Comparison of ENCODE assay signal across 19 cellular contexts in genomic region chr6:41013473-41014153, GRCh38. TPM values are rescaled to one million over a fixed set of nuclear protein-coding genes. Genes with fewer than 3 reads are reported as not detected.
DNase-seq lines count a peak whose midpoint lies in the region; ATAC-seq, FAIRE-seq and TF ChIP-seq lines count a peak whose summit lies in the region.
"Had no signal": no experiment of that assay in that cellular context is flagged by ENCODE, and none has a peak within 500 bp of the region (broad histone marks: within the 10 kb centered on the region; RNA-seq: fewer than 3 reads in every experiment).

No MANE protein-coding gene starts in this region.

- peak; percentile 66 to 88; a peak in 5 of 6 replicates for ATAC-seq in A549

- peaks cover 6% of the 10 kb centered on the region; the same call in 1 of the 3 replicates for H3K9me3 ChIP-seq in A549
- H3K9me3 ChIP-seq in hepatocyte (ENCODE audit: low read depth), result no peaks in the 10 kb centered on the region
- H3K9me3 ChIP-seq: SK-N-SH had no signal

- no peaks in the 10 kb centered on the region for H3K4me1 Mint-ChIP-seq in activated CD4-positive, alpha-beta memory T cell treated with anti-CD3 and anti-CD28 coated beads, Interleukin-2, amount 10 ng/mL, durations not matched to agents 7 days and 5 days

- CTCF ChIA-PET in A549 (lab: Yijun Ruan, JAX), result interaction anchor here (0.6 to 2.7 kb wide), 3 partner anchors 14 to 119 kb away, joined by 3 to 12 read pairs (median 4); no protein-coding TSS in a partner anchor
- CTCF ChIA-PET in activated CD4-positive, alpha-beta memory T cell treated with anti-CD3 and anti-CD28 coated beads, Interleukin-2, amount 10 ng/mL, durations not matched to agents 7 days and 5 days (lab: Charles Lee), result interaction anchor here (0.7 kb wide), 1 partner anchor 15 kb away, joined by 4 read pairs; no protein-coding TSS in a partner anchor

- peaks cover 37% of the 10 kb centered on the region for H3K4me1 ChIP-seq in A549
- H3K4me1 ChIP-seq in hepatocyte (ENCODE audit: insufficient read depth), result no peaks in the 10 kb centered on the region

- H3K27ac ChIP-seq in A549 (peak overlapping the region; percentile 84 to 92), hepatocyte (peak overlapping the region; percentile 26)
- H3K27ac ChIP-seq: HL-60 had no signal

- POLR2A ChIA-PET in A549 (lab: Yijun Ruan, JAX), result no interaction called here
- POLR2A ChIA-PET in activated CD4-positive, alpha-beta memory T cell treated with anti-CD3 and anti-CD28 coated beads, Interleukin-2, amount 10 ng/mL, durations not matched to agents 7 days and 5 days (lab: Charles Lee), result no interaction called here

- no peaks in the 10 kb centered on the region for H3K27me3 ChIP-seq in hepatocyte

- DNase-seq in A549 (ENCODE audit: low read depth in 1 of 2, low spot score in 1 of 2) (peak; percentile 25 to 80), NCI-H446 treated with DMSO at 0.1 percent for 48 hours (lab: John Stamatoyannopoulos, UW) (peak; percentile 64), hepatocyte (ENCODE audit: low spot score) (no peak), mucosa of gallbladder (ENCODE audit: low spot score) (peak; percentile 47), OCI-M2 (lab: John Stamatoyannopoulos, UW; ENCODE audit: unreplicated experiment) (no peak), NCI-H774 (lab: John Stamatoyannopoulos, UW) (no peak)
- no peak for DNase-seq in activated CD4-positive, alpha-beta memory T cell treated with anti-CD3 and anti-CD28 coated beads, Interleukin-2, amount 10 ng/mL, durations not matched to agents 7 days and 5 days
- DNase-seq: DMS53, H9, NCI-H1417, NCI-H187 treated with DMSO at 0.1 percent for 48 hours, NCI-H510A, SHP77, SK-N-SH had no signal

- H3K4me3 ChIP-seq in A549 (no peak overlapping the region), hepatocyte (no peak overlapping the region)

- no peak overlapping the region for H3K4me3 Mint-ChIP-seq in activated CD4-positive, alpha-beta memory T cell treated with anti-CD3 and anti-CD28 coated beads, Interleukin-2, amount 10 ng/mL, durations not matched to agents 7 days and 5 days
- H3K4me3 Mint-ChIP-seq: CD14-positive monocyte, H9 had no signal

- H3K9me3 Mint-ChIP-seq in activated CD4-positive, alpha-beta memory T cell treated with anti-CD3 and anti-CD28 coated beads, Interleukin-2, amount 10 ng/mL, durations not matched to agents 7 days and 5 days, result no peaks in the 10 kb centered on the region
- H3K9me3 Mint-ChIP-seq: H9 had no signal

- no peaks in the 10 kb centered on the region for H3K79me2 ChIP-seq in hepatocyte

- no peaks in the 10 kb centered on the region for H3K36me3 Mint-ChIP-seq in activated CD4-positive, alpha-beta memory T cell treated with anti-CD3 and anti-CD28 coated beads, Interleukin-2, amount 10 ng/mL, durations not matched to agents 7 days and 5 days (ENCODE audit: low read depth)
- H3K36me3 Mint-ChIP-seq: CD14-positive monocyte had no signal

- 0 out of 5 replicates have a peak, but pooled peaks of 1 of the 2 experiments have one; percentile 17 for TF ChIP-seq RAD21 in A549 (conservative IDR thresholded peaks at IDR 0.05 in 1 of 2, IDR thresholded peaks at IDR 0.05 in 1 of 2)

- no peak overlapping the region for H2AFZ ChIP-seq in hepatocyte

- no peaks in the 10 kb centered on the region for H4K20me1 ChIP-seq in hepatocyte (ENCODE audit: insufficient read depth, poor library complexity, severe bottlenecking)

- WGBS in A549 (ENCODE audit: missing lambda C conversion rate), result 38% methylated on average over 5 of the region's 5 CpGs
- 82% methylated on average over 5 of the region's 5 CpGs for WGBS in hepatocyte (ENCODE audit: low lambda C conversion rate, missing lambda C conversion rate)

- H3K4me2 ChIP-seq in A549 (peak overlapping the region; percentile 52), hepatocyte (no peak overlapping the region)
- H3K4me2 ChIP-seq: SK-N-SH had no signal

- TF ChIP-seq CTCF in A549 (IDR thresholded peaks at IDR 0.05) (no peak), hepatocyte (IDR thresholded peaks at IDR 0.05; ENCODE audit: poor library complexity) (no peak)

- FAIRE-seq in A549 (lab: Jason Lieb, UNC), result no peak
- FAIRE-seq: HTR-8/SVneo had no signal

- peaks cover 5% of the 10 kb centered on the region for H3K27me3 Mint-ChIP-seq in activated CD4-positive, alpha-beta memory T cell treated with anti-CD3 and anti-CD28 coated beads, Interleukin-2, amount 10 ng/mL, durations not matched to agents 7 days and 5 days

- TF ChIP-seq EP300 in A549 (IDR thresholded peaks at IDR 0.05), result peak; percentile 31 to 65; a peak in 3 of 5 replicates

- H3K27ac Mint-ChIP-seq in activated CD4-positive, alpha-beta memory T cell treated with anti-CD3 and anti-CD28 coated beads, Interleukin-2, amount 10 ng/mL, durations not matched to agents 7 days and 5 days, result no peak overlapping the region
- H3K27ac Mint-ChIP-seq: H9 had no signal

- H3K36me3 ChIP-seq in hepatocyte (replicated peaks; ENCODE audit: insufficient read depth, low read depth), result no peaks in the 10 kb centered on the region

- H3K9me2 ChIP-seq in hepatocyte (replicated peaks; ENCODE audit: insufficient read depth), result no peaks in the 10 kb centered on the region
- H3K9me2 ChIP-seq: SK-N-SH had no signal

- TF ChIP-seq POLR2A in A549 (IDR thresholded peaks at IDR 0.05; ENCODE audit: low read length), result no peak

TF ChIP-seq in A549, 52 proteins besides CTCF, POLR2A, EP300 and RAD21 (continues in another document):
- TF ChIP-seq ATOH8 (CRISPR knock-in tag; IDR thresholded peaks at IDR 0.05; ENCODE audit: low read depth), result no peak
- peak in 1 of 2 experiments; percentile 55; a peak in 2 of 5 replicates for TF ChIP-seq JUN (IDR thresholded peaks at IDR 0.05)

RNA-seq across cellular contexts. Expression of gene UNC5CL, which starts 25.4 kb away (rescaled TPM):
- polyA plus RNA-seq in A549 (2011; rRNA removed) (2.2 and 2.8 TPM in 2 replicates), A549 (2017; fragmentation: RNase III; extraction: RNeasy Plus Mini Kit Qiagen cat#74134 plus additional on column Dnase treatment) (0.79 to 1.2 TPM (median 1.1 TPM) in 3 replicates), hepatocyte (37.1 and 41.3 TPM in 2 replicates)
- polyA plus RNA-seq in A549 (2012; cell fraction: cytosol; rRNA removed), result 1.2 and 1.5 TPM in 2 replicates
- 5.2 and 6.2 TPM in 2 replicates for polyA plus RNA-seq in A549 (2012; cell fraction: nucleus; rRNA removed)
- polyA minus RNA-seq in A549 (2011; rRNA and poly(A)+ RNA removed), result 1.2 and 1.3 TPM in 2 replicates
- total RNA-seq in hepatocyte (38.1 and 42.9 TPM in 2 replicates), mucosa of gallbladder (26.4 TPM)
- total RNA-seq in activated CD4-positive, alpha-beta memory T cell treated with anti-CD3 and anti-CD28 coated beads, Interleukin-2, amount 10 ng/mL, durations not matched to agents 7 days and 5 days, result 1 to 10 TPM; 1.6 to 2.3 TPM

RNA-seq across cellular contexts. Expression of gene TSPO2, which starts 28.7 kb away (rescaled TPM):
- polyA plus RNA-seq in A549 (2011; rRNA removed) (not detected in 2 replicates), A549 (2017; fragmentation: RNase III; extraction: RNeasy Plus Mini Kit Qiagen cat#74134 plus additional on column Dnase treatment) (not detected in 3 replicates), hepatocyte (0.36 and 2.7 TPM in 2 replicates)
- 0.08 and 0.17 TPM in 2 replicates for polyA plus RNA-seq in A549 (2012; cell fraction: cytosol; rRNA removed)
- polyA plus RNA-seq in A549 (2012; cell fraction: nucleus; rRNA removed), result not detected in 2 replicates
- polyA minus RNA-seq in A549 (2011; rRNA and poly(A)+ RNA removed), result not detected in 2 replicates
- total RNA-seq in hepatocyte (0.27 TPM in 1 of 2 replicates, not detected in the other), mucosa of gallbladder (1.0 TPM)
- total RNA-seq in activated CD4-positive, alpha-beta memory T cell treated with anti-CD3 and anti-CD28 coated beads, Interleukin-2, amount 10 ng/mL, durations not matched to agents 7 days and 5 days, result not detected
- total RNA-seq: A673, H9, LHCN-M2 had no signal
- polyA plus RNA-seq: CD14-positive monocyte, SK-N-SH had no signal

RNA-seq across cellular contexts. Expression of gene APOBEC2, which starts 39.4 kb away (rescaled TPM):
- not detected in 2 replicates for polyA plus RNA-seq in A549 (2011; rRNA removed)
- polyA plus RNA-seq in A549 (2012; cell fraction: cytosol; rRNA removed), result not detected in 2 replicates
- not detected in 2 replicates for polyA plus RNA-seq in A549 (2012; cell fraction: nucleus; rRNA removed)
- not detected in 3 replicates for polyA plus RNA-seq in A549 (2017; fragmentation: RNase III; extraction: RNeasy Plus Mini Kit Qiagen cat#74134 plus additional on column Dnase treatment)
- not detected in 2 replicates for polyA minus RNA-seq in A549 (2011; rRNA and poly(A)+ RNA removed)
- total RNA-seq in hepatocyte, result 2.9 and 3.1 TPM in 2 replicates
- polyA plus RNA-seq in hepatocyte, result 2.8 and 4.3 TPM in 2 replicates
- not detected for total RNA-seq in mucosa of gallbladder
- not detected for total RNA-seq in activated CD4-positive, alpha-beta memory T cell treated with anti-CD3 and anti-CD28 coated beads, Interleukin-2, amount 10 ng/mL, durations not matched to agents 7 days and 5 days
- total RNA-seq: A673, H9 had no signal
- polyA plus RNA-seq: SK-N-SH had no signal

RNA-seq across cellular contexts. Expression of gene OARD1, which starts 58.5 kb away (rescaled TPM):
- polyA plus RNA-seq in A549 (2011; rRNA removed) (15.6 and 21.4 TPM in 2 replicates), A549 (2017; fragmentation: RNase III; extraction: RNeasy Plus Mini Kit Qiagen cat#74134 plus additional on column Dnase treatment) (26.2 to 28.5 TPM (median 26.4 TPM) in 3 replicates), hepatocyte (37.7 and 46.4 TPM in 2 replicates)
- polyA plus RNA-seq in A549 (2012; cell fraction: cytosol; rRNA removed), result 4.8 and 5.1 TPM in 2 replicates
- 4.8 and 6.1 TPM in 2 replicates for polyA plus RNA-seq in A549 (2012; cell fraction: nucleus; rRNA removed)
- 6.2 and 7.8 TPM in 2 replicates for polyA minus RNA-seq in A549 (2011; rRNA and poly(A)+ RNA removed)
- total RNA-seq in hepatocyte (28.0 and 31.2 TPM in 2 replicates), mucosa of gallbladder (36.3 TPM)
- total RNA-seq in activated CD4-positive, alpha-beta memory T cell treated with anti-CD3 and anti-CD28 coated beads, Interleukin-2, amount 10 ng/mL, durations not matched to agents 7 days and 5 days, result 10 to 100 TPM; 34.3 to 37.2 TPM

RNA-seq across cellular contexts. Expression of gene NFYA, which starts 59.2 kb away (rescaled TPM):
- 11.2 and 19.2 TPM in 2 replicates for polyA plus RNA-seq in A549 (2011; rRNA removed)
- 5.3 and 7.1 TPM in 2 replicates for polyA plus RNA-seq in A549 (2012; cell fraction: cytosol; rRNA removed)
- polyA plus RNA-seq in A549 (2012; cell fraction: nucleus; rRNA removed), result 5.1 and 5.3 TPM in 2 replicates
- 15.7 to 17.0 TPM (median 16.2 TPM) in 3 replicates for polyA plus RNA-seq in A549 (2017; fragmentation: RNase III; extraction: RNeasy Plus Mini Kit Qiagen cat#74134 plus additional on column Dnase treatment)
- 39.9 and 41.1 TPM in 2 replicates for polyA minus RNA-seq in A549 (2011; rRNA and poly(A)+ RNA removed)
- total RNA-seq in hepatocyte, result 25.2 TPM in 2 replicates
- 16.8 and 18.7 TPM in 2 replicates for polyA plus RNA-seq in hepatocyte
- 24.8 TPM for total RNA-seq in mucosa of gallbladder
- total RNA-seq in activated CD4-positive, alpha-beta memory T cell treated with anti-CD3 and anti-CD28 coated beads, Interleukin-2, amount 10 ng/mL, durations not matched to agents 7 days and 5 days, result 10 to 100 TPM; 26.2 to 29.8 TPM

Comparison
In these comparisons a context has a peak if more than half of its experiments do, and no peak if none do; other contexts are left out.
1. DNase-seq: peak in A549 (2 of 2), NCI-H446 treated with DMSO at 0.1 percent for 48 hours (single experiment) and mucosa of gallbladder (single experiment); none in hepatocyte (single experiment), activated CD4-positive, alpha-beta memory T cell treated with anti-CD3 and anti-CD28 coated beads, Interleukin-2, amount 10 ng/mL, durations not matched to agents 7 days and 5 days (single experiment), OCI-M2 (single experiment) and NCI-H774 (single experiment).